13 cellular contexts compared by ENCODE assay signal in genomic region chr5:32760091-32760509, GRCh38. TPM values are rescaled to one million over a fixed set of nuclear protein-coding genes. Genes with fewer than 3 reads are reported as not detected.
DNase-seq lines count a peak whose midpoint lies in the region; ATAC-seq, FAIRE-seq and TF ChIP-seq lines count a peak whose summit lies in the region.
"Had no signal": no experiment of that assay in that cellular context is flagged by ENCODE, and none has a peak within 500 bp of the region (broad histone marks: within the 10 kb centered on the region; RNA-seq: fewer than 3 reads in every experiment).

No MANE protein-coding gene starts in this region.

- H2AFZ ChIP-seq in HepG2 (ENCODE audit: low read length): no peak overlapping the region

- CTCF ChIA-PET in HepG2 (lab: Yijun Ruan, JAX; ENCODE audit: low intra/inter-chr PET ratio, low total read pairs): no interaction called here

- H3K4me1 ChIP-seq in HepG2 (ENCODE audit: insufficient read depth, low read length) (no peaks in the 10 kb centered on the region), ovary (ENCODE audit: insufficient read depth) (no peaks in the 10 kb centered on the region)

- H3K27ac ChIP-seq in HepG2 (ENCODE audit: extremely low read length, insufficient read depth, low read length): no peak overlapping the region
- H3K27ac ChIP-seq in ovary: no peak overlapping the region

- TF ChIP-seq EP300 in HepG2 (IDR thresholded peaks at IDR 0.05; ENCODE audit: low read depth in 2 of 2, low read length in 2 of 2): no peak
- no peak for TF ChIP-seq EP300 in HepG2 (CRISPR knock-in tag; IDR thresholded peaks at IDR 0.05; ENCODE audit: borderline replicate concordance)
- TF ChIP-seq EP300 in ovary (IDR thresholded peaks at IDR 0.05): no peak

- BruUV-seq in HepG2 (replicated peaks; lab: Mats Ljungman, UMichigan): no TSS peak

- 36% methylated on average over 4 of the region's 4 CpGs for WGBS in HepG2 (ENCODE audit: low lambda C conversion rate)
- WGBS in ovary, 3 donors: 63 to 71% (median 63%) methylated on average over 4 of the region's 4 CpGs

- H3K4me3 ChIP-seq in bronchial epithelial cell (ENCODE audit: low read depth, low read length): no peak overlapping the region
- no peak overlapping the region for H3K4me3 ChIP-seq in HepG2 (replicated peaks in 1 of 3; ENCODE audit: insufficient read depth in 1 of 3, low read depth in 2 of 3, low read length in 3 of 3)
- no peak overlapping the region for H3K4me3 ChIP-seq in ovary

- no peaks in the 10 kb centered on the region for H3K9me3 ChIP-seq in HepG2 (ENCODE audit: low read length)
- no peaks in the 10 kb centered on the region for H3K9me3 ChIP-seq in ovary

- H3K27ac Mint-ChIP-seq in stimulated activated naive CD8-positive, alpha-beta T cell treated with anti-CD3 and anti-CD28 coated beads, Interleukin-15, amount 100 ng/mL, for 72 hours: peak overlapping the region in 1 of 2 donors; percentile 72
- H3K27ac Mint-ChIP-seq: activated naive CD8-positive, alpha-beta T cell; naive thymus-derived CD8-positive, alpha-beta T cell had no signal

- peak; percentile 71 for DNase-seq in AG09319 (ENCODE audit: extremely low read depth, low read depth)
- DNase-seq in M059J (ENCODE audit: low read depth): peak; percentile 91
- DNase-seq in bronchial epithelial cell (ENCODE audit: low read depth): peak; percentile 82
- peak; percentile 19 for DNase-seq in HepG2 (ENCODE audit: low spot score)
- no peak for DNase-seq in ovary
- no peak for DNase-seq in stimulated activated naive CD8-positive, alpha-beta T cell treated with anti-CD3 and anti-CD28 coated beads, Interleukin-15, amount 100 ng/mL, for 72 hours
- DNase-seq: COR-L47; naive thymus-derived CD8-positive, alpha-beta T cell; NK-92 treated with Interleukin-12 subunit alpha and Interleukin-12 subunit beta, amount 100 ng/mL, for 24 hours had no signal

- POLR2A ChIA-PET in HepG2 (lab: Yijun Ruan, JAX): no interaction called here

- no peaks in the 10 kb centered on the region for H3K27me3 Mint-ChIP-seq in stimulated activated naive CD8-positive, alpha-beta T cell treated with anti-CD3 and anti-CD28 coated beads, Interleukin-15, amount 100 ng/mL, for 72 hours

- H3K4me3 Mint-ChIP-seq in stimulated activated naive CD8-positive, alpha-beta T cell treated with anti-CD3 and anti-CD28 coated beads, Interleukin-15, amount 100 ng/mL, for 72 hours: no peak overlapping the region
- H3K4me3 Mint-ChIP-seq: activated naive CD8-positive, alpha-beta T cell had no signal

- H3K27me3 ChIP-seq in bronchial epithelial cell (ENCODE audit: control insufficient read depth, insufficient read depth, low read length) (no peaks in the 10 kb centered on the region), HepG2 (ENCODE audit: control insufficient read depth in 1 of 2, insufficient read depth in 2 of 2, low read length in 2 of 2) (no peaks in the 10 kb centered on the region), ovary (no peaks in the 10 kb centered on the region)

- TF ChIP-seq RAD21 in HepG2 (CRISPR knock-in tag; IDR thresholded peaks at IDR 0.05): no peak

- TF ChIP-seq CTCF in AG09319 (IDR thresholded peaks at IDR 0.05; ENCODE audit: low read depth, low read length): no peak
- TF ChIP-seq CTCF in bronchial epithelial cell (IDR thresholded peaks at IDR 0.05; ENCODE audit: insufficient read depth, low read length, severe bottlenecking): no peak
- no peak for TF ChIP-seq CTCF in HepG2 (CRISPR knock-in tag; IDR thresholded peaks at IDR 0.05)
- no peak for TF ChIP-seq CTCF in ovary (IDR thresholded peaks at IDR 0.05)

- H3K9me3 Mint-ChIP-seq in stimulated activated naive CD8-positive, alpha-beta T cell treated with anti-CD3 and anti-CD28 coated beads, Interleukin-15, amount 100 ng/mL, for 72 hours: peaks cover 0 to 12% of the 10 kb centered on the region in 2 donors

- 0 out of 2 replicates have a peak overlapping the region, but pooled peaks have one; percentile 3 for H3K4me2 ChIP-seq in HepG2 (ENCODE audit: low read depth, low read length)

- no peaks in the 10 kb centered on the region for H4K20me1 ChIP-seq in HepG2 (ENCODE audit: insufficient read depth, low read length)

- no peak overlapping the region for H3K9ac ChIP-seq in HepG2 (ENCODE audit: insufficient read depth, low read depth, low read length)

- in situ Hi-C loops in HepG2 (cut with HindIII; ENCODE audit: extremely low pct_ligation_motif_present, low pct_unique_long_range_greater_than_20kb): no loop called here

- FAIRE-seq in bronchial epithelial cell (lab: Jason Lieb, UNC) (no peak), HepG2 (lab: Jason Lieb, UNC) (no peak)

- intact Hi-C loops in HepG2 (cut with micrococcal nuclease; ENCODE audit: unreplicated experiment): no loop called here
- intact Hi-C loops in ovary (cut with DNase I): no loop called here

- H3K4me1 Mint-ChIP-seq in stimulated activated naive CD8-positive, alpha-beta T cell treated with anti-CD3 and anti-CD28 coated beads, Interleukin-15, amount 100 ng/mL, for 72 hours: no peaks in the 10 kb centered on the region
- H3K4me1 Mint-ChIP-seq: naive thymus-derived CD8-positive, alpha-beta T cell had no signal

- H3K36me3 ChIP-seq in bronchial epithelial cell (ENCODE audit: control insufficient read depth, insufficient read depth, low read length) (no peaks in the 10 kb centered on the region), HepG2 (replicated peaks in 1 of 2; ENCODE audit: control insufficient read depth in 1 of 2, insufficient read depth in 2 of 2, low read length in 2 of 2) (no peaks in the 10 kb centered on the region), ovary (no peaks in the 10 kb centered on the region)

- ATAC-seq in HepG2: no peak
- ATAC-seq in GM21526 (IDR thresholded peaks at IDR 0.05; ENCODE audit: low FRiP score, unreplicated experiment): no peak
- no peak for ATAC-seq in stimulated activated naive CD8-positive, alpha-beta T cell treated with anti-CD3 and anti-CD28 coated beads, Interleukin-15, amount 100 ng/mL, for 72 hours
- no peak for ATAC-seq in HG03025 (IDR thresholded peaks at IDR 0.05; ENCODE audit: low FRiP score, unreplicated experiment)
- ATAC-seq: activated CD4-positive, CD25-positive, alpha-beta regulatory T cell treated with anti-CD3 and anti-CD28 coated beads, Interleukin-2, amount 50 U/mL, for 24 hours; naive thymus-derived CD8-positive, alpha-beta T cell had no signal

- TF ChIP-seq POLR2A in HepG2 (IDR thresholded peaks at IDR 0.05; ENCODE audit: insufficient read depth in 1 of 2, low read depth in 2 of 2, low read length in 2 of 2) (no peak), ovary (IDR thresholded peaks at IDR 0.05) (no peak)

- H3K79me2 ChIP-seq in HepG2 (ENCODE audit: insufficient read depth, low read length): no peaks in the 10 kb centered on the region

TF ChIP-seq in HepG2, 621 proteins besides CTCF, POLR2A, EP300 and RAD21 (continues in another document):
- TF ChIP-seq FOXA3 (CRISPR knock-in tag; IDR thresholded peaks at IDR 0.05): peak; percentile 30; the same call in 1 of the 2 replicates
- no peak for TF ChIP-seq ZNF574 (CRISPR knock-in tag; IDR thresholded peaks at IDR 0.05)
- TF ChIP-seq MAFF (IDR thresholded peaks at IDR 0.05; ENCODE audit: low read depth, low read length): peak; percentile 85
- TF ChIP-seq THYN1 (CRISPR knock-in tag; IDR thresholded peaks at IDR 0.05; ENCODE audit: borderline replicate concordance, low read depth): no peak

RNA-seq across cellular contexts. Expression of gene NPR3, which starts 49.0 kb away (rescaled TPM):
- total RNA-seq in M059J (2014; rRNA removed; shearing (Covaris generic)): 0.15 and 0.52 TPM in 2 replicates
- total RNA-seq in bronchial epithelial cell: 1.2 and 17.1 TPM in 2 replicates
- total RNA-seq in HepG2 (2016; rRNA removed; fragmentation: Illumina TruSeq; extraction: Trizol): not detected in 2 replicates
- not detected in 2 replicates for total RNA-seq in HepG2 (2016; cell fraction: cytosol; rRNA removed; fragmentation: Illumina TruSeq; extraction: Trizol; ENCODE audit: low read depth)
- 0.09 TPM in 1 of 2 replicates, not detected in the other for total RNA-seq in HepG2 (2016; cell fraction: insoluble cytoplasmic fraction; rRNA removed; fragmentation: Illumina TruSeq; extraction: Trizol)
- total RNA-seq in HepG2 (2016; cell fraction: membrane; rRNA removed; fragmentation: Illumina TruSeq; extraction: Trizol): not detected in 2 replicates
- total RNA-seq in HepG2 (2016; cell fraction: nucleus; rRNA removed; fragmentation: Illumina TruSeq; extraction: Trizol): 0.19 TPM in 1 of 2 replicates, not detected in the other
- polyA plus RNA-seq in HepG2 (2011; rRNA removed): 0.01 TPM in 2 replicates
- polyA plus RNA-seq in HepG2 (2011; cell fraction: cytosol; rRNA removed): 0.03 and 0.04 TPM in 2 replicates
- polyA plus RNA-seq in HepG2 (2011; cell fraction: nucleus; rRNA removed): 0.13 and 0.21 TPM in 2 replicates
- 0.07 TPM in 1 of 2 replicates, not detected in the other for polyA plus RNA-seq in HepG2 (2012)
- not detected in 2 replicates for polyA plus RNA-seq in HepG2 (2016; cell fraction: cytosol; fragmentation: Illumina TruSeq; extraction: Trizol; ENCODE audit: low read depth)
- polyA plus RNA-seq in HepG2 (2016; cell fraction: insoluble cytoplasmic fraction; fragmentation: Illumina TruSeq; extraction: Trizol; ENCODE audit: low read depth): not detected in 2 replicates
- polyA plus RNA-seq in HepG2 (2016; cell fraction: membrane; fragmentation: Illumina TruSeq; extraction: Trizol; ENCODE audit: low read depth): not detected in 2 replicates
- polyA plus RNA-seq in HepG2 (2016; cell fraction: nucleus; fragmentation: Illumina TruSeq; extraction: Trizol; ENCODE audit: insufficient read depth, low read depth): not detected in 2 replicates
- polyA minus RNA-seq in HepG2 (2011; rRNA and poly(A)+ RNA removed; ENCODE audit: low replicate concordance): 0.04 and 17.6 TPM in 2 replicates
- polyA minus RNA-seq in HepG2 (2011; cell fraction: cytosol; rRNA and poly(A)+ RNA removed): not detected in 2 replicates
- polyA minus RNA-seq in HepG2 (2011; cell fraction: nucleus; rRNA and poly(A)+ RNA removed): 0.50 and 0.64 TPM in 2 replicates
- total RNA-seq in ovary: 10 to 100 TPM in 1 of 7 donors, 1 to 10 TPM in 6; 1.8 to 15.0 (median 5.8) TPM
- 10 to 100 TPM in 1 of 2 donors, 1 to 10 TPM in 1; 4.8 to 42.1 TPM for polyA plus RNA-seq in ovary

Comparison
In these comparisons a context has a peak if more than half of its experiments do, and no peak if none do; other contexts are left out.
1. DNase-seq: peak in AG09319 (single experiment), M059J (single experiment), bronchial epithelial cell (single experiment) and HepG2 (single experiment); none in ovary (0 of 5) and stimulated activated naive CD8-positive, alpha-beta T cell treated with anti-CD3 and anti-CD28 coated beads, Interleukin-15, amount 100 ng/mL, for 72 hours (0 of 2).